ENCODE assay signal across 13 cellular contexts in the genomic region with DNA sequence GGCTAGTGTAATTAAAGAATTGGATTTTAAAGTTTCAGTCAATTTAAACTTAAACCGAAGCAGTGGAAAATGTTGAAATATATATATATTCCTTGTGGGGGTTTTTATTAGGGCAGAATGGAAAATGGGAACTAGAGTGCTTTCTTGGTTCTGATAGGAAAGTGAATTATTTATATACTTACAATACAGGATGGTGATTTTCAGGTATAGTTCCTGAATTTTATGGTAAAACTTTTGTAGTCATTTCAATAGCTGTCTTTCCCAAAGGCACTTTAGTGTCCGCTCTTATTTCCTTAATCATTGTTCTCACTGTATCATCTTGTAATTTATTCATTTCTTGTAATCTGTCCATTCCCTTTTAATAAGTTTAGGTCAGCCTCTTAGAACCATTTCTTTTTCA. TPM values are rescaled to one million over a fixed set of nuclear protein-coding genes. Genes with fewer than 3 reads are reported as not detected.
A peak's percentile ranks its signal among the peaks of the same experiment; 100 is the strongest.
DNase-seq lines count a peak whose midpoint lies in the region; ATAC-seq and TF ChIP-seq lines count a peak whose summit lies in the region.
"Had no signal": no experiment of that assay in that cellular context is flagged by ENCODE, and none has a peak within 500 bp of the region (broad histone marks: within the 10 kb centered on the region; RNA-seq: fewer than 3 reads in every experiment).

No MANE protein-coding gene starts in this region.

- peak overlapping the region; percentile 93 for H3K4me2 ChIP-seq in BLaER1

- ATAC-seq in HG03280 (IDR thresholded peaks at IDR 0.05; ENCODE audit: unreplicated experiment): no peak

- DNase-seq in breast epithelium (ENCODE audit: low spot score in 2 of 2): no peak
- DNase-seq in kidney glomerular epithelial cell (lab: John Stamatoyannopoulos, UW): no peak
- DNase-seq in erythroblast (lab: John Stamatoyannopoulos, UW): no peak
- no peak for DNase-seq in HEK293T (ENCODE audit: extremely low spot score)
- DNase-seq: dermis blood vessel endothelial cell, Kasumi-1, posterior cingulate gyrus, SW 1271 had no signal

- peaks cover 67% of the 10 kb centered on the region for H4K20me1 ChIP-seq in BLaER1

- H3K9me3 ChIP-seq in BLaER1 (no peaks in the 10 kb centered on the region), KOPT-K1 (ENCODE audit: insufficient read depth, low read length, poor library complexity, severe bottlenecking) (no peaks in the 10 kb centered on the region), breast epithelium (no peaks in the 10 kb centered on the region), muscle layer of colon (ENCODE audit: low read length) (no peaks in the 10 kb centered on the region)
- H3K9me3 ChIP-seq: thoracic aorta had no signal

- TF ChIP-seq CTCF in breast epithelium (IDR thresholded peaks at IDR 0.05): no peak

- TF ChIP-seq POLR2A in breast epithelium (IDR thresholded peaks at IDR 0.05): no peak
- TF ChIP-seq POLR2A in erythroblast (IDR thresholded peaks at IDR 0.05; ENCODE audit: low read length): no peak

- intact Hi-C loops in breast epithelium (cut with DNase I; ENCODE audit: low total_unique reads): no loop called here

- H3K9ac ChIP-seq in BLaER1 (peak overlapping the region; percentile 100), muscle layer of colon (ENCODE audit: low read length) (peak overlapping the region; percentile 98)

- H3K36me3 ChIP-seq in BLaER1 (peaks cover 60% of the 10 kb centered on the region), KOPT-K1 (ENCODE audit: insufficient read depth, low read length) (peaks cover 69% of the 10 kb centered on the region), breast epithelium (no peaks in the 10 kb centered on the region), muscle layer of colon (ENCODE audit: insufficient read depth, low read length) (peaks cover 33% of the 10 kb centered on the region)

- no peak overlapping the region for H3K27ac ChIP-seq in BLaER1
- peak overlapping the region; percentile 82 for H3K27ac ChIP-seq in KOPT-K1 (ENCODE audit: low read depth, low read length, poor library complexity, severe bottlenecking)
- no peak overlapping the region for H3K27ac ChIP-seq in breast epithelium
- no peak overlapping the region for H3K27ac ChIP-seq in muscle layer of colon (ENCODE audit: low read depth, low read length)

- H3K4me3 ChIP-seq in BLaER1 (peak overlapping the region; percentile 92), breast epithelium (peak overlapping the region in 2 of 3 donors; percentile 75), muscle layer of colon (ENCODE audit: low read depth in 1 of 2, low read length in 2 of 2) (no peak overlapping the region)

- POLR2A ChIA-PET in HEK293T (lab: Yijun Ruan, JAX): no interaction called here

- CTCF ChIA-PET in HEK293T (lab: Yijun Ruan, JAX): no interaction called here

- H3K4me1 ChIP-seq in BLaER1: peaks cover 58% of the 10 kb centered on the region
- H3K4me1 ChIP-seq in breast epithelium: peaks cover 0 to 8% of the 10 kb centered on the region in 2 donors
- peaks cover 26% of the 10 kb centered on the region for H3K4me1 ChIP-seq in muscle layer of colon (ENCODE audit: insufficient read depth, low read length)

- H3K27me3 ChIP-seq in BLaER1: no peaks in the 10 kb centered on the region
- no peaks in the 10 kb centered on the region for H3K27me3 ChIP-seq in breast epithelium
- H3K27me3 ChIP-seq in muscle layer of colon (ENCODE audit: control insufficient read depth in 1 of 2, insufficient read depth in 2 of 2, low read length in 2 of 2): no peaks in the 10 kb centered on the region

TF ChIP-seq in HEK293T, 16 proteins besides CTCF, POLR2A, EP300 and RAD21:
- TF ChIP-seq BHLHE40 (IDR thresholded peaks at IDR 0.05; ENCODE audit: borderline replicate concordance): no peak
- no peak for TF ChIP-seq FOXA1 (IDR thresholded peaks at IDR 0.05)
- no peak for TF ChIP-seq ARNT (IDR thresholded peaks at IDR 0.05)
- no peak for TF ChIP-seq SUZ12 (IDR thresholded peaks at IDR 0.05)

RNA-seq across cellular contexts. Expression of a gene that starts 1.9 kb away (rescaled TPM):
- 1,000 to 10,000 TPM; 1,604 to 2,277 (median 1,692) TPM for total RNA-seq in breast epithelium

Comparison
In these comparisons a context has a peak if more than half of its experiments do, and no peak if none do; other contexts are left out.
1. H3K4me3 ChIP-seq: peak in BLaER1 (single experiment) and breast epithelium (2 of 3); none in muscle layer of colon (0 of 2).